Comparison of ENCODE assay signal across 2 cellular contexts in the genomic region with DNA sequence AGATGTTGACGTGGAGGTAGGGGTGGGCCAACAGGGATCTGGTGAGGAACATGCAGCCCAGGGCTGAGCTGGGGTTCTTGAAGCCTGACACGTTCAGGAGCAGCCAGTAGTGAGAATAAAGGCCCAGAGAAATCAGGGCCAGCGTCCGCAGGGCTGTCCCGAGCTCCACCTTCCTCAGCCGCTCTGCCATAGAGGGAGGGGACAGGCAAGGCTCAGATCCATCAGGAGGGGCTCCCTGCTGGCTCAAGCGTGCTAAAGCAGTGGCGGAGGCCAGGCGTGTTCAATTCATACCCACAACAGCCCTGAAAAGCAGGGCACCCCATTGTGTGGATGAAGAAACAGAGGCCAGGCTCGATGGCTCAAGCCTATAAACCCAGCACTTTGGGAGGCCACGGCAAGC.
TF ChIP-seq lines count a peak whose summit lies in the region.

No MANE protein-coding gene starts in this region.

TF ChIP-seq in IMR-90, 13 proteins besides CTCF, POLR2A, EP300 and RAD21:
- TF ChIP-seq, protein P1, sequence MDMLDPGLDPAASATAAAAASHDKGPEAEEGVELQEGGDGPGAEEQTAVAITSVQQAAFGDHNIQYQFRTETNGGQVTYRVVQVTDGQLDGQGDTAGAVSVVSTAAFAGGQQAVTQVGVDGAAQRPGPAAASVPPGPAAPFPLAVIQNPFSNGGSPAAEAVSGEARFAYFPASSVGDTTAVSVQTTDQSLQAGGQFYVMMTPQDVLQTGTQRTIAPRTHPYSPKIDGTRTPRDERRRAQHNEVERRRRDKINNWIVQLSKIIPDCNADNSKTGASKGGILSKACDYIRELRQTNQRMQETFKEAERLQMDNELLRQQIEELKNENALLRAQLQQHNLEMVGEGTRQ (IDR thresholded peaks at IDR 0.05; ENCODE audit: low read depth, low read length), result no peak
- TF ChIP-seq MAZ (IDR thresholded peaks at IDR 0.05; ENCODE audit: borderline replicate concordance, low read depth, low read length) (no peak), SMC3 (IDR thresholded peaks at IDR 0.05; ENCODE audit: low read depth, low read length) (no peak), RCOR1 (IDR thresholded peaks at IDR 0.05; ENCODE audit: insufficient replicate concordance, low read length) (no peak), CEBPB (IDR thresholded peaks at IDR 0.05; ENCODE audit: low read depth, low read length) (no peak), RFX5 (IDR thresholded peaks at IDR 0.05; ENCODE audit: low read depth, low read length) (no peak), FOS (IDR thresholded peaks at IDR 0.05; ENCODE audit: low read depth, low read length) (no peak), BHLHE40 (IDR thresholded peaks at IDR 0.05; ENCODE audit: low read depth, low read length) (no peak), CHD1 (IDR thresholded peaks at IDR 0.05; ENCODE audit: low read depth, low read length) (no peak), MAFK (IDR thresholded peaks at IDR 0.05; ENCODE audit: low read depth, low read length) (no peak), MXI1 (IDR thresholded peaks at IDR 0.05; ENCODE audit: borderline replicate concordance, low read depth, low read length) (no peak), NFE2L2 (IDR thresholded peaks at IDR 0.05; ENCODE audit: low read depth, low read length) (no peak)
- TF ChIP-seq, protein P2, sequence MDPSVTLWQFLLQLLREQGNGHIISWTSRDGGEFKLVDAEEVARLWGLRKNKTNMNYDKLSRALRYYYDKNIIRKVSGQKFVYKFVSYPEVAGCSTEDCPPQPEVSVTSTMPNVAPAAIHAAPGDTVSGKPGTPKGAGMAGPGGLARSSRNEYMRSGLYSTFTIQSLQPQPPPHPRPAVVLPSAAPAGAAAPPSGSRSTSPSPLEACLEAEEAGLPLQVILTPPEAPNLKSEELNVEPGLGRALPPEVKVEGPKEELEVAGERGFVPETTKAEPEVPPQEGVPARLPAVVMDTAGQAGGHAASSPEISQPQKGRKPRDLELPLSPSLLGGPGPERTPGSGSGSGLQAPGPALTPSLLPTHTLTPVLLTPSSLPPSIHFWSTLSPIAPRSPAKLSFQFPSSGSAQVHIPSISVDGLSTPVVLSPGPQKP (IDR thresholded peaks at IDR 0.05; ENCODE audit: borderline replicate concordance, low read depth, low read length), result no peak
TF ChIP-seq in IMR-90: peak in this region for 0.

TF ChIP-seq in H1, 55 proteins besides CTCF, POLR2A, EP300 and RAD21:
- TF ChIP-seq JUND (IDR thresholded peaks at IDR 0.05; ENCODE audit: low read length), result no peak
- TF ChIP-seq BCL11A (IDR thresholded peaks at IDR 0.05; ENCODE audit: low read depth in 2 of 2, low read length in 2 of 2), result no peak
- no peak for TF ChIP-seq NRF1 (IDR thresholded peaks at IDR 0.05; ENCODE audit: low read depth, low read length)
- TF ChIP-seq TBP (IDR thresholded peaks at IDR 0.05; ENCODE audit: low read depth, low read length), result no peak
- no peak for TF ChIP-seq MAX (IDR thresholded peaks at IDR 0.05)
- TF ChIP-seq SP2 (IDR thresholded peaks at IDR 0.05; ENCODE audit: low read length), result no peak
- no peak for TF ChIP-seq SUZ12 (IDR thresholded peaks at IDR 0.05; ENCODE audit: low read length)
- no peak for TF ChIP-seq TEAD4 (IDR thresholded peaks at IDR 0.05; ENCODE audit: low read depth, low read length)
- TF ChIP-seq GTF2F1 (IDR thresholded peaks at IDR 0.05; ENCODE audit: borderline replicate concordance, low read depth, low read length), result no peak
- TF ChIP-seq SIN3A (conservative IDR thresholded peaks at IDR 0.05 in 1 of 2, IDR thresholded peaks at IDR 0.05 in 1 of 2; ENCODE audit: low read depth in 1 of 2, low read length in 2 of 2), result no peak
- TF ChIP-seq BRCA1 (IDR thresholded peaks at IDR 0.05; ENCODE audit: low read depth, low read length), result no peak
- no peak for TF ChIP-seq CREB1 (IDR thresholded peaks at IDR 0.05)
- TF ChIP-seq CBX5 (IDR thresholded peaks at IDR 0.05; ENCODE audit: low read depth, low read length), result no peak
- TF ChIP-seq KDM1A (IDR thresholded peaks at IDR 0.05; ENCODE audit: borderline replicate concordance, low read length), result no peak
- no peak for TF ChIP-seq SP4 (IDR thresholded peaks at IDR 0.05; ENCODE audit: low read length)
- TF ChIP-seq GABPA (IDR thresholded peaks at IDR 0.05; ENCODE audit: borderline replicate concordance, insufficient read depth, low read length), result no peak
